ENCODE assay signal across 31 cellular contexts in the genomic region with DNA sequence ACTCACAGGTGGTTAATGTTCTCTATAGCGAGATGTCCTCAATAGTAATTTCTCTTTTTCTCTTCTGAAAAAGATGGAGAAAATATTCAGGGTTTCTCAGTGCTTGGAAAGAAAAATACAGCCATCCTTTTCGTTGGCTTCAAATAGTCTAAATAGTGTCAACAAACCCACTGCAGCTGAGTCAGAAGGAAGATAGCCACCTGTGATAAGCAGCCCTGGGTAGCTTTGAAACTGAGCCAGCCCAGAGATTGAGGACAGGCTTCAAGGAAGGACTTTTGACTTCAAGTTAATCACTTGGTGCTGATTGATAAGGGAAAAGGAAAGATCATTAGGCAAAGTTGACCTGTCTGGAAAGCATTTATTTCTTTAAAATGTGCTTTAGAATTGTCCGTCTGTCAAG.
"Had no signal": no experiment of that assay in that cellular context is flagged by ENCODE, and none has a peak within 500 bp of the region (broad histone marks: within the 10 kb centered on the region; RNA-seq: fewer than 3 reads in every experiment).

No MANE protein-coding gene starts in this region.

- H3K9me3 ChIP-seq: ascending aorta, esophagus squamous epithelium, gastroesophageal sphincter, heart right ventricle had no signal

- DNase-seq: activated CD4-positive, alpha-beta memory T cell treated with anti-CD3 and anti-CD28 coated beads for 36 hours; activated CD4-positive, alpha-beta T cell treated with anti-CD3 and anti-CD28 coated beads for 36 hours; activated CD4-positive, alpha-beta T cell treated with anti-CD3 and anti-CD28 coated beads, Interleukin-2, amount 10 ng/mL, durations not matched to agents 24 days and 14 days; activated CD4-positive, CD25-positive, alpha-beta regulatory T cell; activated CD4-positive, CD25-positive, alpha-beta regulatory T cell treated with anti-CD3 and anti-CD28 coated beads, Interleukin-2, amount 50 U/mL, for 72 hours; activated CD8-positive, alpha-beta memory T cell treated with anti-CD3 and anti-CD28 coated beads, Interleukin-2, amount 50 U/mL, for 48 hours; activated gamma-delta T cell; activated naive CD4-positive, alpha-beta T cell; activated naive CD4-positive, alpha-beta T cell treated with anti-CD3 and anti-CD28 coated beads, Interleukin-2, amount 10 ng/mL, durations not matched to agents 7 days and 5 days; activated naive CD8-positive, alpha-beta T cell treated with anti-CD3 and anti-CD28 coated beads, Interleukin-2, amount 10 ng/mL, durations not matched to agents 7 days and 5 days; activated T-cell treated with anti-CD3 and anti-CD28 coated beads for 4 hours; activated T-cell treated with anti-CD3 and anti-CD28 coated beads, Interleukin-2, amount 50 U/mL, for 24 hours; activated T-cell treated with anti-CD3 and anti-CD28 coated beads, Interleukin-2, amount 50 U/mL, for 72 hours; brain microvascular endothelial cell; dermis blood vessel endothelial cell; effector CD4-positive, alpha-beta T cell; effector memory CD8-positive, alpha-beta T cell; esophagus squamous epithelium; foreskin melanocyte; heart right ventricle; T-helper 1 cell; T-helper 17 cell; T1000 had no signal

- H3K27me3 ChIP-seq: ascending aorta, brain microvascular endothelial cell, esophagus squamous epithelium, gastroesophageal sphincter had no signal

- H3K27ac ChIP-seq: ascending aorta, brain microvascular endothelial cell, coronary artery, epithelial cell of prostate, esophagus squamous epithelium, gastroesophageal sphincter, heart right ventricle had no signal

- FAIRE-seq: bronchial epithelial cell, endometrium, endothelial cell of umbilical vein had no signal

- ATAC-seq: activated CD4-positive, alpha-beta T cell treated with anti-CD3 and anti-CD28 coated beads for 36 hours; activated naive CD4-positive, alpha-beta T cell treated with anti-CD3 and anti-CD28 coated beads, Interleukin-2, amount 50 U/mL, for 72 hours; activated T-cell treated with anti-CD3 and anti-CD28 coated beads, Interleukin-2, amount 50 U/mL, for 72 hours; effector memory CD8-positive, alpha-beta T cell; gastroesophageal sphincter; heart right ventricle; T-helper 17 cell had no signal

- H3K4me3 ChIP-seq: ascending aorta, coronary artery, esophagus squamous epithelium, gastroesophageal sphincter, heart right ventricle had no signal

- H3K36me3 ChIP-seq: ascending aorta, brain microvascular endothelial cell, esophagus squamous epithelium, gastroesophageal sphincter, heart right ventricle had no signal

- H3K4me1 ChIP-seq: ascending aorta, esophagus squamous epithelium, gastroesophageal sphincter, heart right ventricle had no signal
